1 cellular context compared by ENCODE assay signal in genomic region chr11:35664977-35665441, GRCh38.
TF ChIP-seq lines count a peak whose summit lies in the region.

No MANE protein-coding gene starts in this region.

TF ChIP-seq in K562, 482 proteins besides CTCF, POLR2A, EP300 and RAD21 (continued from another document):
- TF ChIP-seq ATF4 (CRISPR knock-in tag; IDR thresholded peaks at IDR 0.05), result no peak
- no peak for TF ChIP-seq E2F3 (CRISPR knock-in tag; IDR thresholded peaks at IDR 0.05)
- TF ChIP-seq ILK (tag; IDR thresholded peaks at IDR 0.05; ENCODE audit: borderline replicate concordance, low read depth), result no peak
- no peak for TF ChIP-seq RBM14 (IDR thresholded peaks at IDR 0.05; ENCODE audit: borderline replicate concordance, insufficient read depth, low read depth, low read length)
- TF ChIP-seq HNRNPK (IDR thresholded peaks at IDR 0.05; ENCODE audit: low read depth, low read length, poor library complexity, severe bottlenecking), result no peak
- TF ChIP-seq IFI16 (CRISPR knock-in tag; IDR thresholded peaks at IDR 0.05), result no peak
- TF ChIP-seq KAT8 (IDR thresholded peaks at IDR 0.05; ENCODE audit: low read depth), result no peak
- no peak for TF ChIP-seq ZBTB5 (IDR thresholded peaks at IDR 0.05)
- TF ChIP-seq RNF2 (IDR thresholded peaks at IDR 0.05), result no peak
- no peak for TF ChIP-seq TOE1 (IDR thresholded peaks at IDR 0.05; ENCODE audit: borderline replicate concordance)
- no peak for TF ChIP-seq TOE1 (CRISPR knock-in tag; IDR thresholded peaks at IDR 0.05; ENCODE audit: borderline replicate concordance, low read depth)
- no peak for TF ChIP-seq ZNF586 (CRISPR knock-in tag; conservative IDR thresholded peaks at IDR 0.05)
- TF ChIP-seq HDAC2 (IDR thresholded peaks at IDR 0.05), result no peak
- TF ChIP-seq E2F6 (IDR thresholded peaks at IDR 0.05; ENCODE audit: borderline replicate concordance in 1 of 2, extremely low read depth in 1 of 2, insufficient read depth in 1 of 2, insufficient read length in 1 of 2, low read depth in 1 of 2, low read length in 1 of 2, poor library complexity in 1 of 2, severe bottlenecking in 1 of 2), result no peak
- no peak for TF ChIP-seq E2F5 (CRISPR knock-in tag; IDR thresholded peaks at IDR 0.05)
- no peak for TF ChIP-seq SRSF7 (optimal IDR thresholded peaks at IDR 0.05; ENCODE audit: low read depth, low read length)
- no peak for TF ChIP-seq ZNF280B (CRISPR knock-in tag; IDR thresholded peaks at IDR 0.05)
- no peak for TF ChIP-seq ETV5 (CRISPR knock-in tag; IDR thresholded peaks at IDR 0.05; ENCODE audit: low read depth)
- TF ChIP-seq MAFG (tag; conservative IDR thresholded peaks at IDR 0.05), result peak; percentile 71
- no peak for TF ChIP-seq SMARCA4 (IDR thresholded peaks at IDR 0.05)
- no peak for TF ChIP-seq MCM3 (IDR thresholded peaks at IDR 0.05)
- peak; percentile 78 for TF ChIP-seq NFE2 (IDR thresholded peaks at IDR 0.05; ENCODE audit: low read depth)
